In genomic region chr3:69091389-69092029, GRCh38 we compare ENCODE assay signal across 9 cellular contexts. TPM values are rescaled to one million over a fixed set of nuclear protein-coding genes. Genes with fewer than 3 reads are reported as not detected.
A peak's percentile ranks its signal among the peaks of the same experiment; 100 is the strongest.
DNase-seq lines count a peak whose midpoint lies in the region; ATAC-seq and TF ChIP-seq lines count a peak whose summit lies in the region.
"Had no signal": no experiment of that assay in that cellular context is flagged by ENCODE, and none has a peak within 500 bp of the region (broad histone marks: within the 10 kb centered on the region; RNA-seq: fewer than 3 reads in every experiment).

No MANE protein-coding gene starts in this region.

- H3K27ac ChIP-seq in KMS-11 (peak overlapping the region; percentile 78), colonic mucosa (peak overlapping the region; percentile 58)

- peak overlapping the region; percentile 12; the same call in 1 of the 2 replicates for H3K9ac ChIP-seq in KMS-11
- H3K9ac ChIP-seq in colonic mucosa (ENCODE audit: low read depth in 2 of 2, low read length in 2 of 2): no peak overlapping the region
- no peak overlapping the region for H3K9ac ChIP-seq in skeletal muscle satellite cell (ENCODE audit: low read depth, low read length)

- peak overlapping the region; percentile 49 for H3K4me2 ChIP-seq in KMS-11
- H3K4me2 ChIP-seq in skeletal muscle satellite cell (ENCODE audit: low read length): peak overlapping the region; percentile 19

- no peak for TF ChIP-seq CTCF in KMS-11 (conservative IDR thresholded peaks at IDR 0.05; ENCODE audit: low read depth, low read length)
- TF ChIP-seq CTCF in colonic mucosa (IDR thresholded peaks at IDR 0.05): no peak
- no peak for TF ChIP-seq CTCF in mucosa of descending colon (IDR thresholded peaks at IDR 0.05)

- H4K20me1 ChIP-seq in KMS-11 (ENCODE audit: insufficient read depth): no peaks in the 10 kb centered on the region

- no peaks in the 10 kb centered on the region for H3K9me3 ChIP-seq in colonic mucosa
- H3K9me3 ChIP-seq in skeletal muscle satellite cell (replicated peaks; ENCODE audit: low read length): no peaks in the 10 kb centered on the region
- H3K9me3 ChIP-seq in mucosa of descending colon: no peaks in the 10 kb centered on the region

- peaks cover 84% of the 10 kb centered on the region for H3K79me2 ChIP-seq in KMS-11 (ENCODE audit: insufficient read depth, low read depth)

- H3K36me3 ChIP-seq in KMS-11 (ENCODE audit: insufficient read depth) (no peaks in the 10 kb centered on the region), colonic mucosa (no peaks in the 10 kb centered on the region), skeletal muscle satellite cell (ENCODE audit: insufficient read depth, low read length) (peaks cover 29% of the 10 kb centered on the region), mucosa of descending colon (ENCODE audit: low read depth) (no peaks in the 10 kb centered on the region)

- intact Hi-C loops in colonic mucosa (cut with DNase I) (no loop called here), mucosa of descending colon (cut with DNase I, micrococcal nuclease) (no loop called here)

- H2AFZ ChIP-seq in KMS-11 (ENCODE audit: low read depth): no peak overlapping the region

- no peak for DNase-seq in colonic mucosa
- no peak for DNase-seq in mucosa of descending colon
- DNase-seq: activated CD8-positive, alpha-beta memory T cell treated with anti-CD3 and anti-CD28 coated beads, Interleukin-2, amount 50 U/mL, for 48 hours had no signal

- ATAC-seq in GM19025 (IDR thresholded peaks at IDR 0.05; ENCODE audit: low read depth, unreplicated experiment) (peak; percentile 3), GM21447 (IDR thresholded peaks at IDR 0.05; ENCODE audit: unreplicated experiment) (no peak), mucosa of descending colon (no peak), HG03442 (IDR thresholded peaks at IDR 0.05; ENCODE audit: unreplicated experiment) (no peak), HG03175 (IDR thresholded peaks at IDR 0.05; ENCODE audit: unreplicated experiment) (no peak)

- H3K4me3 ChIP-seq in KMS-11 (IDR thresholded peaks at IDR 0.05; ENCODE audit: insufficient read depth, low read depth, low read length): no peak overlapping the region
- no peak overlapping the region for H3K4me3 ChIP-seq in colonic mucosa
- no peak overlapping the region for H3K4me3 ChIP-seq in skeletal muscle satellite cell (ENCODE audit: low read length)
- H3K4me3 ChIP-seq in mucosa of descending colon: no peak overlapping the region

- H3K4me1 ChIP-seq in KMS-11 (ENCODE audit: low read depth, poor library complexity, severe bottlenecking) (peaks cover 95% of the 10 kb centered on the region), colonic mucosa (peaks cover 16% of the 10 kb centered on the region), skeletal muscle satellite cell (ENCODE audit: control insufficient read depth, insufficient read depth, low read length) (peaks cover 74% of the 10 kb centered on the region), mucosa of descending colon (ENCODE audit: low read depth) (peaks cover 35% of the 10 kb centered on the region)

- H3K27me3 ChIP-seq in KMS-11 (ENCODE audit: insufficient read depth, low read depth) (no peaks in the 10 kb centered on the region), colonic mucosa (no peaks in the 10 kb centered on the region), skeletal muscle satellite cell (ENCODE audit: control insufficient read depth, insufficient read depth, low read length) (no peaks in the 10 kb centered on the region)

RNA-seq across cellular contexts. Expression of gene ARL6IP5, which starts 6.8 kb away (rescaled TPM):
- 100 to 1,000 TPM in 1 of 2 donors, 10 to 100 TPM in 1; 77.8 to 156 TPM for total RNA-seq in colonic mucosa
- 69.2 and 73.0 TPM in 2 replicates for total RNA-seq in skeletal muscle satellite cell (2012; rRNA removed)
- 100 to 1,000 TPM; 111 to 129 (median 119) TPM for total RNA-seq in mucosa of descending colon

RNA-seq across cellular contexts. Expression of gene UBA3, which starts 11.3 kb away (rescaled TPM):
- total RNA-seq in colonic mucosa (10 to 100 TPM; 57.4 to 59.0 TPM), mucosa of descending colon (10 to 100 TPM; 46.5 to 59.3 (median 51.8) TPM)
- 44.1 and 56.8 TPM in 2 replicates for total RNA-seq in skeletal muscle satellite cell (2012; rRNA removed)

RNA-seq across cellular contexts. Expression of gene LMOD3, which starts 30.9 kb away (rescaled TPM):
- total RNA-seq in colonic mucosa (under 1 TPM in 1 of 2 donors, not detected in 1; 0.11 TPM), mucosa of descending colon (under 1 TPM in 2 of 3 donors, not detected in 1; 0.13 to 0.34 TPM)
- 0.25 and 0.66 TPM in 2 replicates for total RNA-seq in skeletal muscle satellite cell (2012; rRNA removed)

RNA-seq across cellular contexts. Expression of gene TMF1, which starts 39.4 kb away (rescaled TPM):
- total RNA-seq in colonic mucosa: 10 to 100 TPM; 39.0 to 60.2 TPM
- total RNA-seq in skeletal muscle satellite cell (2012; rRNA removed): 28.8 and 32.2 TPM in 2 replicates
- total RNA-seq in mucosa of descending colon: 10 to 100 TPM; 40.3 to 43.9 (median 43.4) TPM
